Comparison of ENCODE assay signal across 1 cellular context in the genomic region with DNA sequence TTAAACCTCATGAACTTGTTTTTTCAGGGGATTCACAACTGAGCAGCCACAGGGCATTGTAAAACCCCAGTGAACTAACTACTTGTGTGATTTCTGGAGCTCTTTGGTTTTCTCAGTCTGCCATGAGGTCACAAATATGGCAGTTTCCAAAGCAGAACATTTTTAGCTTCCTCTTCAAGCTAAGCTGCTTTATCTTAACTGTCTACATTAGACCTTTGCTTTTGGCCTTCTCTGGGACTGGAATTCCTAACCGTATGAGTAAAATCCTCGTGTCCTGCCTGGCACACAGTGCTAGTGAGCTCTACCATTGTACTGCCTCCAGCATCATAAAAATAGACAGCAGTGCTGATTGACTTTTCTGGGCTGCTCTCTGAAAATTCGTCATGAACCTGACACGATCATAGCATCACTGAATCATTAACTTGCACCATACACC.
TF ChIP-seq lines count a peak whose summit lies in the region.

No MANE protein-coding gene starts in this region.

TF ChIP-seq in IMR-90, 13 proteins besides CTCF, POLR2A, EP300 and RAD21:
- TF ChIP-seq BHLHE40 (IDR thresholded peaks at IDR 0.05; ENCODE audit: low read depth, low read length) (no peak), MXI1 (IDR thresholded peaks at IDR 0.05; ENCODE audit: borderline replicate concordance, low read depth, low read length) (0 out of 2 replicates have a peak, but pooled peaks have one; percentile 21)
